Comparison of ENCODE assay signal across 23 cellular contexts in genomic region chr12:38811814-38812356, GRCh38.
DNase-seq lines count a peak whose midpoint lies in the region; ATAC-seq, FAIRE-seq and TF ChIP-seq lines count a peak whose summit lies in the region.
"Had no signal": no experiment of that assay in that cellular context is flagged by ENCODE, and none has a peak within 500 bp of the region (broad histone marks: within the 10 kb centered on the region; RNA-seq: fewer than 3 reads in every experiment).

No MANE protein-coding gene starts in this region.

- peak overlapping the region; percentile 6 for H3K27ac Mint-ChIP-seq in endothelial cell (ENCODE audit: unreplicated experiment)
- H3K27ac Mint-ChIP-seq: B cell; CD4-positive, alpha-beta T cell; CD8-positive, alpha-beta T cell had no signal

- H3K4me3 ChIP-seq in HEK293 (ENCODE audit: low read depth, low read length): no peak overlapping the region
- H3K4me3 ChIP-seq: A549; BLaER1 treated with 17β-estradiol and CSF1 and Interleukin-3, amounts not matched to agents 10 nM and 100 nM had no signal

- no peaks in the 10 kb centered on the region for H3K4me1 Mint-ChIP-seq in endothelial cell (ENCODE audit: unreplicated experiment)

- no peaks in the 10 kb centered on the region for H3K4me1 ChIP-seq in HEK293 (ENCODE audit: control insufficient read depth, insufficient read depth, low read length)
- H3K4me1 ChIP-seq: A549, Caco-2 had no signal

- peaks cover 3% of the 10 kb centered on the region for H3K27me3 Mint-ChIP-seq in endothelial cell (ENCODE audit: unreplicated experiment)
- H3K27me3 Mint-ChIP-seq: B cell; CD4-positive, alpha-beta T cell had no signal

- no peaks in the 10 kb centered on the region for H3K9me3 Mint-ChIP-seq in endothelial cell (ENCODE audit: unreplicated experiment)

- DNase-seq in DMS53 (lab: John Stamatoyannopoulos, UW) (peak; percentile 10), DMS53 treated with DMSO at 0.1 percent for 48 hours (lab: John Stamatoyannopoulos, UW; ENCODE audit: unreplicated experiment) (no peak), endothelial cell (ENCODE audit: low spot score) (no peak), urothelium cell line (ENCODE audit: low spot score) (no peak), NCI-H1436 (lab: John Stamatoyannopoulos, UW) (no peak), left colon (no peak)
- DNase-seq: AML-193; Caco-2; Calu3; CD4-positive, alpha-beta T cell; CD8-positive, alpha-beta T cell; DMS79 treated with DMSO at 0.1 percent for 48 hours; GF-D8 had no signal

- TF ChIP-seq CTCF in HEK293 (tag by site-specific recombination; IDR thresholded peaks at IDR 0.05): no peak
- no peak for TF ChIP-seq CTCF in endothelial cell (IDR thresholded peaks at IDR 0.05; ENCODE audit: unreplicated experiment)

- POLR2A ChIA-PET in HEK293 (lab: Yijun Ruan, JAX): no interaction called here

- peaks cover 6% of the 10 kb centered on the region for H3K36me3 Mint-ChIP-seq in endothelial cell (ENCODE audit: low read depth, unreplicated experiment)
- H3K36me3 Mint-ChIP-seq: CD8-positive, alpha-beta T cell had no signal

- CTCF ChIA-PET in HEK293 (lab: Yijun Ruan, JAX): no interaction called here

- intact Hi-C loops in left colon (cut with DNase I, micrococcal nuclease): no loop called here

- H3K36me3 ChIP-seq in HEK293 (ENCODE audit: control insufficient read depth in 2 of 2, insufficient read depth in 1 of 2, low read length in 2 of 2): no peaks in the 10 kb centered on the region; a peak in 1 of 3 replicates

- peak; percentile 17 for FAIRE-seq in urothelium cell line (lab: Jason Lieb, UNC)
- FAIRE-seq: D721Med, G401.6, GM12892, GM18507 had no signal

- H3K4me3 Mint-ChIP-seq in endothelial cell (ENCODE audit: unreplicated experiment): no peak overlapping the region
- H3K4me3 Mint-ChIP-seq: B cell; CD4-positive, alpha-beta T cell; CD8-positive, alpha-beta T cell had no signal

- H3K9me3 ChIP-seq in HEK293 (ENCODE audit: control insufficient read depth, insufficient read depth, low read depth, low read length): no peaks in the 10 kb centered on the region
- H3K9me3 ChIP-seq: A549, Caco-2 had no signal

- no peak for ATAC-seq in left colon
- ATAC-seq: A549; CD8-positive, alpha-beta T cell had no signal

- H3K27ac ChIP-seq in HEK293 (ENCODE audit: extremely low read depth, low read depth, low read length): no peak overlapping the region
- H3K27ac ChIP-seq: 22Rv1; A549; BLaER1 treated with 17β-estradiol and CSF1 and Interleukin-3, amounts not matched to agents 10 nM and 100 nM; C4-2B had no signal

TF ChIP-seq in HEK293, 187 proteins besides CTCF, POLR2A, EP300 and RAD21:
- TF ChIP-seq, protein P1, sequence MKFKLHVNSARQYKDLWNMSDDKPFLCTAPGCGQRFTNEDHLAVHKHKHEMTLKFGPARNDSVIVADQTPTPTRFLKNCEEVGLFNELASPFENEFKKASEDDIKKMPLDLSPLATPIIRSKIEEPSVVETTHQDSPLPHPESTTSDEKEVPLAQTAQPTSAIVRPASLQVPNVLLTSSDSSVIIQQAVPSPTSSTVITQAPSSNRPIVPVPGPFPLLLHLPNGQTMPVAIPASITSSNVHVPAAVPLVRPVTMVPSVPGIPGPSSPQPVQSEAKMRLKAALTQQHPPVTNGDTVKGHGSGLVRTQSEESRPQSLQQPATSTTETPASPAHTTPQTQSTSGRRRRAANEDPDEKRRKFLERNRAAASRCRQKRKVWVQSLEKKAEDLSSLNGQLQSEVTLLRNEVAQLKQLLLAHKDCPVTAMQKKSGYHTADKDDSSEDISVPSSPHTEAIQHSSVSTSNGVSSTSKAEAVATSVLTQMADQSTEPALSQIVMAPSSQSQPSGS (tag by site-specific recombination; IDR thresholded peaks at IDR 0.05; ENCODE audit: low read depth): peak; percentile 78
- no peak for TF ChIP-seq ZNF155 (tag by site-specific recombination; IDR thresholded peaks at IDR 0.05)
- TF ChIP-seq ZNF184 (tag by site-specific recombination; IDR thresholded peaks at IDR 0.05): peak; percentile 96
